In genomic region chr12:119020377-119021360, GRCh38 we compare ENCODE assay signal across 9 cellular contexts. TPM values are rescaled to one million over a fixed set of nuclear protein-coding genes. Genes with fewer than 3 reads are reported as not detected.
DNase-seq lines count a peak whose midpoint lies in the region; FAIRE-seq and TF ChIP-seq lines count a peak whose summit lies in the region.
"Had no signal": no experiment of that assay in that cellular context is flagged by ENCODE, and none has a peak within 500 bp of the region (broad histone marks: within the 10 kb centered on the region; RNA-seq: fewer than 3 reads in every experiment).

No MANE protein-coding gene starts in this region.

- no peak overlapping the region for H3K27ac Mint-ChIP-seq in Caco-2 (ENCODE audit: unreplicated experiment)

- DNase-seq in Caco-2 (peak in 1 of 2 experiments; percentile 47), GM19239 (ENCODE audit: insufficient read length, low spot score) (peak; percentile 18), RWPE1 (ENCODE audit: low spot score) (no peak), islet precursor cell (peak; percentile 90), NCI-H2029 treated with DMSO at 0.1 percent for 48 hours (lab: John Stamatoyannopoulos, UW) (no peak), NOMO-1 (lab: John Stamatoyannopoulos, UW; ENCODE audit: unreplicated experiment in 2 of 2) (no peak), NCI-H1092 treated with DMSO at 0.1 percent for 48 hours (lab: John Stamatoyannopoulos, UW) (no peak)
- DNase-seq in stimulated activated naive CD4-positive, alpha-beta T cell treated with Interleukin-2 at 50 U/mL for 16 hours (lab: John Stamatoyannopoulos, UW) = no peak

- no peaks in the 10 kb centered on the region for H3K36me3 Mint-ChIP-seq in Caco-2 (ENCODE audit: insufficient read depth, unreplicated experiment)

- H3K4me3 Mint-ChIP-seq in Caco-2 (ENCODE audit: unreplicated experiment) = no peak overlapping the region

- intact Hi-C loops in Caco-2 (cut with micrococcal nuclease; ENCODE audit: unreplicated experiment) = no loop called here

- CTCF ChIA-PET in Caco-2 (lab: Charles Lee) (interaction anchor here (0.6 kb wide), 1 partner anchor 50 kb away, joined by 5 read pairs; no protein-coding TSS in a partner anchor), RWPE1 (lab: Yijun Ruan, JAX) (interaction anchor here (0.7 kb wide), 1 partner anchor 226 kb away, joined by 3 read pairs; no protein-coding TSS in a partner anchor)

- no peak overlapping the region for H3K27ac ChIP-seq in RWPE1

- POLR2A ChIA-PET in Caco-2 (lab: Charles Lee) = no interaction called here
- POLR2A ChIA-PET in RWPE1 (lab: Yijun Ruan, JAX; ENCODE audit: low non-redundant PET) = no interaction called here

- no peaks in the 10 kb centered on the region for H3K9me3 Mint-ChIP-seq in Caco-2 (ENCODE audit: unreplicated experiment)

- no TSS peak for BruUV-seq in Caco-2 (replicated peaks; lab: Mats Ljungman, UMichigan)

- H3K27me3 Mint-ChIP-seq in Caco-2 (ENCODE audit: insufficient read depth, unreplicated experiment) = peaks cover 17% of the 10 kb centered on the region

- H3K9me3 ChIP-seq in Caco-2 = no peaks in the 10 kb centered on the region

- no peaks in the 10 kb centered on the region for H3K36me3 ChIP-seq in Caco-2 (ENCODE audit: control insufficient read depth, insufficient read depth, low read length)

- TF ChIP-seq CTCF in Caco-2 (IDR thresholded peaks at IDR 0.05; ENCODE audit: insufficient read depth in 1 of 2, low read depth in 1 of 2, low read length in 1 of 2, severe bottlenecking in 1 of 2, unreplicated experiment in 1 of 2) = peak; percentile 33 to 41
- TF ChIP-seq CTCF in RWPE1 (conservative IDR thresholded peaks at IDR 0.05; ENCODE audit: low read depth) = peak; percentile 28; the same call in 1 of the 2 replicates

- H3K4me3 ChIP-seq in Caco-2 (ENCODE audit: low read depth, low read length) = no peak overlapping the region

- FAIRE-seq in GM19239 (lab: Jason Lieb, UNC) = no peak

- H3K4me1 ChIP-seq in Caco-2 = no peaks in the 10 kb centered on the region

- no peaks in the 10 kb centered on the region; the same call in 1 of the 2 replicates for H3K27me3 ChIP-seq in Caco-2 (replicated peaks; ENCODE audit: control insufficient read depth, insufficient read depth, low read length)

- no peaks in the 10 kb centered on the region for H3K4me1 Mint-ChIP-seq in Caco-2 (ENCODE audit: low read depth, unreplicated experiment)

RNA-seq across cellular contexts. Expression of gene SRRM4, which starts 39.3 kb away (rescaled TPM):
- not detected in 2 replicates for total RNA-seq in Caco-2 (2022)
- total RNA-seq: dermis microvascular lymphatic vessel endothelial cell had no signal

Comparison
In these comparisons a context has a peak if more than half of its experiments do, and no peak if none do; other contexts are left out.
1. DNase-seq: peak in GM19239 (single experiment) and islet precursor cell (single experiment); none in RWPE1 (single experiment), NCI-H2029 treated with DMSO at 0.1 percent for 48 hours (single experiment), stimulated activated naive CD4-positive, alpha-beta T cell treated with Interleukin-2 at 50 U/mL for 16 hours (single experiment), NOMO-1 (0 of 2) and NCI-H1092 treated with DMSO at 0.1 percent for 48 hours (single experiment).